ENCODE assay signal across 7 cellular contexts in genomic region chr4:84740071-84740470, GRCh38.
"Had no signal": no experiment of that assay in that cellular context is flagged by ENCODE, and none has a peak within 500 bp of the region (broad histone marks: within the 10 kb centered on the region; RNA-seq: fewer than 3 reads in every experiment).

No MANE protein-coding gene starts in this region.

- FAIRE-seq: HepG2, HTR-8/SVneo, K562 had no signal

- H3K36me3 Mint-ChIP-seq: IgD-negative memory B cell had no signal

- H3K4me3 Mint-ChIP-seq: IgD-negative memory B cell had no signal

- H3K9me3 Mint-ChIP-seq: IgD-negative memory B cell had no signal

- H3K4me3 ChIP-seq: K562 had no signal

- DNase-seq: IMR-90, KBM-7 had no signal

- ATAC-seq: HepG2, K562 had no signal

- H3K27ac Mint-ChIP-seq: IgD-negative memory B cell had no signal

- H3K4me1 Mint-ChIP-seq: IgD-negative memory B cell had no signal

- H3K27ac ChIP-seq: HL-60 had no signal
